Comparison of ENCODE assay signal across 26 cellular contexts in the genomic region with DNA sequence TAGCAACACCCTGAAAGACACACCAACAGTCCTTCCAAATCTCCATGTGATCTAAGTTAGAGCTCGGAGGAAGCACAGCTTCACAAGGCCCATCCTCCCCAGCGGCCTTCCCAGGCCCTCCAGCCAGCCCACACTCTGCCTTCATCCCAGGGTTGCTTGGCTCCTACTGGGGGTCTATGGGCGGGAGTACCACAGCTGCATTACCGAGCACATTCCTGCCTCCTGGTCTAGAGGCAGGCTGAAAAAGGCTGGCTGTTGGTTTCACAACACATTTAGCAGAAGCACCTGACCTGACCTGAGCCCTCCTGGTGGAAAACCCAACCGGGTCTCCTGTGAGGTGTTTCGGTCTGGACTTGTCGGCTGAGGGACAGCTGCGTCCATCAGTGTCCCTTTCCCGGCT. TPM values are rescaled to one million over a fixed set of nuclear protein-coding genes. Genes with fewer than 3 reads are reported as not detected.
"Had no signal": no experiment of that assay in that cellular context is flagged by ENCODE, and none has a peak within 500 bp of the region (broad histone marks: within the 10 kb centered on the region; RNA-seq: fewer than 3 reads in every experiment).

No MANE protein-coding gene starts in this region.

- H3K4me3 Mint-ChIP-seq: dendritic cell treated with granulocyte-macrophage colony-stimulating factor and Interleukin-4, amounts not matched to agents 40 ng/mL and 50 ng/mL, for 4 days; effector memory CD8-positive, alpha-beta T cell; nephron progenitor cell; stimulated activated memory B cell treated with anti-CD40 and anti-IgM and Interleukin-4, amounts not matched to agents 10 μg/mL and 1 μg/mL and 100 μg/mL, for 72 hours; stimulated activated naive CD8-positive, alpha-beta T cell treated with anti-CD3 and anti-CD28 coated beads, Interleukin-15, amount 100 ng/mL, for 72 hours had no signal

- H3K9ac ChIP-seq: parathyroid adenoma had no signal

- H3K9me3 ChIP-seq: esophagus squamous epithelium, prostate gland, testis, transverse colon had no signal

- H3K4me2 ChIP-seq: hepatocyte had no signal

- H3K27ac ChIP-seq: esophagus squamous epithelium, foreskin keratinocyte, parathyroid adenoma, prostate gland, spleen, testis, transverse colon had no signal

- H3K36me3 ChIP-seq: esophagus squamous epithelium, prostate gland, spleen, transverse colon had no signal

- ATAC-seq: effector memory CD8-positive, alpha-beta T cell; foreskin keratinocyte; left colon; naive thymus-derived CD4-positive, alpha-beta T cell; sciatic nerve; stimulated activated memory B cell treated with anti-CD40 and anti-IgM and Interleukin-4, amounts not matched to agents 10 μg/mL and 1 μg/mL and 100 μg/mL, for 72 hours; stimulated activated naive CD8-positive, alpha-beta T cell treated with anti-CD3 and anti-CD28 coated beads, Interleukin-15, amount 100 ng/mL, for 72 hours had no signal

- H3K4me1 ChIP-seq: esophagus squamous epithelium, foreskin keratinocyte, parathyroid adenoma, prostate gland, testis, transverse colon had no signal

- H3K4me3 ChIP-seq: esophagus squamous epithelium, hepatocyte, prostate gland, spleen, testis, transverse colon had no signal

- DNase-seq: effector memory CD8-positive, alpha-beta T cell; esophagus squamous epithelium; foreskin keratinocyte; head of caudate nucleus; left colon; naive thymus-derived CD4-positive, alpha-beta T cell; nephron progenitor cell; nucleus accumbens; spleen; stimulated activated CD4-positive, alpha-beta T cell treated with anti-CD3 and anti-CD28 coated beads, Interleukin-15, amount 100 ng/mL, for 24 hours; stimulated activated CD4-positive, alpha-beta T cell treated with anti-CD3 and anti-CD28 coated beads, Interleukin-1b, Interleukin-23, amount 100 ng/mL, for 48 hours; stimulated activated CD4-positive, alpha-beta T cell treated with anti-CD3 and anti-CD28 coated beads, Interleukin-4, amount 100 ng/mL, for 24 hours; stimulated activated naive CD8-positive, alpha-beta T cell treated with anti-CD3 and anti-CD28 coated beads, Interleukin-15, amount 100 ng/mL, for 72 hours; testis; transverse colon had no signal

- H3K9me3 Mint-ChIP-seq: dendritic cell treated with granulocyte-macrophage colony-stimulating factor and Interleukin-4, amounts not matched to agents 40 ng/mL and 50 ng/mL, for 4 days had no signal

- H3K79me2 ChIP-seq: hepatocyte, parathyroid adenoma had no signal

- FAIRE-seq: colon, urothelium cell line had no signal

- H3K36me3 Mint-ChIP-seq: stimulated activated memory B cell treated with anti-CD40 and anti-IgM and Interleukin-4, amounts not matched to agents 10 μg/mL and 1 μg/mL and 100 μg/mL, for 72 hours had no signal

- H3K27me3 ChIP-seq: hepatocyte, testis had no signal

- H3K27ac Mint-ChIP-seq: dendritic cell treated with granulocyte-macrophage colony-stimulating factor and Interleukin-4, amounts not matched to agents 40 ng/mL and 50 ng/mL, for 4 days; effector memory CD8-positive, alpha-beta T cell; nephron progenitor cell; stimulated activated memory B cell treated with anti-CD40 and anti-IgM and Interleukin-4, amounts not matched to agents 10 μg/mL and 1 μg/mL and 100 μg/mL, for 72 hours; stimulated activated naive CD8-positive, alpha-beta T cell treated with anti-CD3 and anti-CD28 coated beads, Interleukin-15, amount 100 ng/mL, for 72 hours had no signal

- H2AFZ ChIP-seq: hepatocyte, parathyroid adenoma had no signal

RNA-seq across cellular contexts. Expression of gene TRIM67, which starts 54.7 kb away (rescaled TPM):
- total RNA-seq: epithelial cell of proximal tubule, esophagus squamous epithelium, foreskin keratinocyte, lung microvascular endothelial cell had no signal
- polyA plus RNA-seq: foreskin keratinocyte; hepatocyte; liver; naive thymus-derived CD4-positive, alpha-beta T cell had no signal
